ENCODE assay signal across 26 cellular contexts in the genomic region with DNA sequence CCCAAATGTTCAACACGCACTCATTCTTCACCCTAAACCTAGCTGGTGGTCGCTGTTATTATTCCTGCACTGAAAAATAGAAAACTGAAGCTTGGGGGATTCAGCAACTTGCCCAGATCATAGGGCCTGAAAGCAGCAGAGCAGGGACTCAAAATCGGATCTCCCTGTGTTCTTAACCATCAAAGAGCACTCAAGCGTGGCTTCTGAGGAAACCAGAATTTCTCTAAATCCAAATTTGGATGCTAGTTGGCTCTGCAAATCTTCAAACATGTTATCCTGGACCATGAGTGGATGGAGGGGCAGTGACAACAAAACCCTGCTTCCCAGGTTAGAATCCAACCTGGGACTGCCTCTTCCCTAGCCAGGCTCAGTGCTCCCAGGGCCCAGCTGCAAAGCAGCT.
"Had no signal": no experiment of that assay in that cellular context is flagged by ENCODE, and none has a peak within 500 bp of the region (broad histone marks: within the 10 kb centered on the region; RNA-seq: fewer than 3 reads in every experiment).

No MANE protein-coding gene starts in this region.

- H3K27me3 Mint-ChIP-seq: activated CD4-positive, alpha-beta T cell treated with anti-CD3 and anti-CD28 coated beads, Interleukin-2, amount 10 ng/mL, durations not matched to agents 24 days and 14 days; activated CD8-positive, alpha-beta T cell treated with anti-CD3 and anti-CD28 coated beads for 36 hours; activated naive CD8-positive, alpha-beta T cell treated with anti-CD3 and anti-CD28 coated beads, Interleukin-2, amount 50 U/mL, for 24 hours; activated T-cell treated with anti-CD3 and anti-CD28 coated beads, Interleukin-2, amount 50 U/mL, for 24 hours; central memory CD8-positive, alpha-beta T cell had no signal

- H3K4me3 ChIP-seq: colonic mucosa, esophagus squamous epithelium, heart right ventricle, pancreas, right lobe of liver, tibial artery, vagina had no signal

- H3K27me3 ChIP-seq: colonic mucosa, esophagus squamous epithelium, heart right ventricle, neutrophil, pancreas, right lobe of liver, tibial artery, vagina had no signal

- H3K36me3 Mint-ChIP-seq: activated naive CD4-positive, alpha-beta T cell treated with anti-CD3 and anti-CD28 coated beads, Interleukin-2, amount 10 ng/mL, durations not matched to agents 7 days and 5 days; natural killer cell had no signal

- H3K4me3 Mint-ChIP-seq: activated CD4-positive, alpha-beta T cell treated with anti-CD3 and anti-CD28 coated beads, Interleukin-2, amount 10 ng/mL, durations not matched to agents 24 days and 14 days; activated CD8-positive, alpha-beta T cell treated with anti-CD3 and anti-CD28 coated beads for 36 hours; activated naive CD4-positive, alpha-beta T cell treated with anti-CD3 and anti-CD28 coated beads, Interleukin-2, amount 10 ng/mL, durations not matched to agents 7 days and 5 days; activated naive CD8-positive, alpha-beta T cell treated with anti-CD3 and anti-CD28 coated beads, Interleukin-2, amount 50 U/mL, for 24 hours; activated T-cell treated with anti-CD3 and anti-CD28 coated beads, Interleukin-2, amount 50 U/mL, for 24 hours; central memory CD8-positive, alpha-beta T cell; natural killer cell had no signal

- H3K27ac ChIP-seq: colonic mucosa, esophagus squamous epithelium, heart right ventricle, neutrophil, pancreas, right lobe of liver, tibial artery, vagina had no signal

- FAIRE-seq: islet of Langerhans, pancreas, small intestine had no signal

- H3K9me3 Mint-ChIP-seq: activated CD4-positive, alpha-beta T cell treated with anti-CD3 and anti-CD28 coated beads, Interleukin-2, amount 10 ng/mL, durations not matched to agents 24 days and 14 days; activated CD8-positive, alpha-beta T cell treated with anti-CD3 and anti-CD28 coated beads for 36 hours; activated naive CD4-positive, alpha-beta T cell treated with anti-CD3 and anti-CD28 coated beads, Interleukin-2, amount 10 ng/mL, durations not matched to agents 7 days and 5 days; activated naive CD8-positive, alpha-beta T cell treated with anti-CD3 and anti-CD28 coated beads, Interleukin-2, amount 50 U/mL, for 24 hours; activated T-cell treated with anti-CD3 and anti-CD28 coated beads, Interleukin-2, amount 50 U/mL, for 24 hours; central memory CD8-positive, alpha-beta T cell; natural killer cell had no signal

- H3K27ac Mint-ChIP-seq: activated CD4-positive, alpha-beta T cell treated with anti-CD3 and anti-CD28 coated beads, Interleukin-2, amount 10 ng/mL, durations not matched to agents 24 days and 14 days; activated CD8-positive, alpha-beta T cell treated with anti-CD3 and anti-CD28 coated beads for 36 hours; activated naive CD4-positive, alpha-beta T cell treated with anti-CD3 and anti-CD28 coated beads, Interleukin-2, amount 10 ng/mL, durations not matched to agents 7 days and 5 days; activated naive CD8-positive, alpha-beta T cell treated with anti-CD3 and anti-CD28 coated beads, Interleukin-2, amount 50 U/mL, for 24 hours; activated T-cell treated with anti-CD3 and anti-CD28 coated beads, Interleukin-2, amount 50 U/mL, for 24 hours had no signal

- ATAC-seq: activated CD8-positive, alpha-beta T cell treated with anti-CD3 and anti-CD28 coated beads for 36 hours; activated naive CD8-positive, alpha-beta T cell treated with anti-CD3 and anti-CD28 coated beads, Interleukin-2, amount 50 U/mL, for 24 hours; left cardiac atrium; natural killer cell; right lobe of liver had no signal

- DNase-seq: activated CD4-positive, alpha-beta T cell treated with anti-CD3 and anti-CD28 coated beads, Interleukin-2, amount 10 ng/mL, durations not matched to agents 24 days and 14 days; activated CD4-positive, CD25-positive, alpha-beta regulatory T cell; activated CD8-positive, alpha-beta T cell treated with anti-CD3 and anti-CD28 coated beads for 36 hours; activated effector memory CD4-positive, alpha-beta T cell treated with Interleukin-2 at 50 U/mL for 16 hours; activated naive CD4-positive, alpha-beta T cell treated with anti-CD3 and anti-CD28 coated beads, Interleukin-2, amount 10 ng/mL, durations not matched to agents 7 days and 5 days; activated naive CD8-positive, alpha-beta T cell treated with anti-CD3 and anti-CD28 coated beads, Interleukin-2, amount 50 U/mL, for 24 hours; activated T-cell treated with anti-CD3 and anti-CD28 coated beads, Interleukin-2, amount 50 U/mL, for 24 hours; anterior cingulate cortex; effector CD8-positive, alpha-beta T cell; esophagus squamous epithelium; heart right ventricle; left cardiac atrium; natural killer cell; right lobe of liver; stimulated activated CD4-positive, alpha-beta T cell treated with anti-CD3 and anti-CD28 coated beads, Interleukin-4, amount 100 ng/mL, for 4 hours; stimulated activated naive CD4-positive, alpha-beta T cell; SW 1271; T-helper 2 cell; tibial artery had no signal

- H3K36me3 ChIP-seq: colonic mucosa, heart right ventricle, neutrophil had no signal

- H3K4me1 ChIP-seq: tibial artery had no signal

- H3K9me3 ChIP-seq: colonic mucosa, esophagus squamous epithelium, heart right ventricle, neutrophil, pancreas, right lobe of liver, tibial artery, vagina had no signal
